16 cellular contexts compared by ENCODE assay signal in the genomic region with DNA sequence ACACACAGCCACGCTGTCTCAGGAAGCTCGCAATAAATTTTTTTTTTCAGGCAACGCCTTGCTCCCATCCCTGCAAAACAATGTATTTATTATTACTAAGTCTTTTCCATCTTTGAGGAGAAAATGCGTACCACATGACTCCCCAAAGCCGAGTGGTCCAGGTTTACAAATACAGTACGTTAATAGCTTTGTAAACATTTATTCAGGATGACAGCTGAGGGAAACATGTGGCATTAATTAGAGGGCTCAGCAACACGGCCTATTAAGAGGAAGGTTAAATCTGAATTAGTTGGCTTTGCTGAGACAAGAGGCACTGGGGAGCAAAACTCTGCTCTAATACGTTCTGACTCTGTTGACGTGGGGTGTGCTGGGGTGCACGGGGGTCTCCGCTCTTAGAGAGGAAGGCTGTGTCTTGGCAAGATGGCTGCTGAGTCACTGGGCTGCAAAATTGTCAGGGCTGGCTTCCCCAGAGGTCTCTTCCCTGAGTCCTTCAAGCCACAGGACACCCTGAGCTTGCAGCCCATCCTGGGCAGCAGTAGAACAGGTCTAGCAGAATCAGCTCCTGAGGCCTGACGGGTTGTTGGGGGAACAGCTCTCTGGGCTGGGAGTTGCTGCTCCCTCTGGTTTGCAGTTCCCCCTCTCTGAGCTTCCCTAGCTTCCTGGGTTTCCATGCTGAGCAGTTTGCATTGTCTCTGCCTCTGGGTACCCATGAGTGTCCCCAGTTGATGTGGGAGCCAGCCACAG.
DNase-seq lines count a peak whose midpoint lies in the region; ATAC-seq, FAIRE-seq and TF ChIP-seq lines count a peak whose summit lies in the region.
"Had no signal": no experiment of that assay in that cellular context is flagged by ENCODE, and none has a peak within 500 bp of the region (broad histone marks: within the 10 kb centered on the region; RNA-seq: fewer than 3 reads in every experiment).

No MANE protein-coding gene starts in this region.

- H3K4me1 Mint-ChIP-seq in astrocyte (ENCODE audit: low read depth, unreplicated experiment), result no peaks in the 10 kb centered on the region
- peaks cover 17% of the 10 kb centered on the region for H3K4me1 Mint-ChIP-seq in neural progenitor cell
- no peaks in the 10 kb centered on the region for H3K4me1 Mint-ChIP-seq in CD14-positive monocyte
- H3K4me1 Mint-ChIP-seq: activated B cell treated with CpG ODN at 0.5 μM for 24 hours; naive thymus-derived CD8-positive, alpha-beta T cell had no signal

- H3K9me3 Mint-ChIP-seq in astrocyte (ENCODE audit: unreplicated experiment) (no peaks in the 10 kb centered on the region), neural progenitor cell (no peaks in the 10 kb centered on the region), CD14-positive monocyte (peaks cover 0 to 14% (median 2%) of the 10 kb centered on the region in 7 donors)
- H3K9me3 Mint-ChIP-seq: activated B cell treated with CpG ODN at 0.5 μM for 24 hours had no signal

- no peak overlapping the region for H3K4me3 ChIP-seq in astrocyte (ENCODE audit: insufficient read depth, low read depth, low read length)
- no peak overlapping the region for H3K4me3 ChIP-seq in neural progenitor cell
- H3K4me3 ChIP-seq: SK-N-MC, skin epidermis, testis had no signal

- intact Hi-C loops in head of caudate nucleus (cut with DNase I), result no loop called here
- intact Hi-C loops in CD14-positive monocyte (cut with micrococcal nuclease), result no loop called here

- H3K4me1 ChIP-seq in astrocyte (ENCODE audit: insufficient read depth, low read length) (no peaks in the 10 kb centered on the region), neural progenitor cell (peaks cover 16% of the 10 kb centered on the region)
- H3K4me1 ChIP-seq: testis had no signal

- H3K27me3 ChIP-seq in astrocyte (ENCODE audit: insufficient read depth, low read length) (peaks cover 2% of the 10 kb centered on the region), neural progenitor cell (no peaks in the 10 kb centered on the region)
- H3K27me3 ChIP-seq: testis had no signal

- TF ChIP-seq CTCF in astrocyte (IDR thresholded peaks at IDR 0.05; ENCODE audit: insufficient read depth, low read depth, low read length) (no peak), neural progenitor cell (IDR thresholded peaks at IDR 0.05) (no peak), CD14-positive monocyte (IDR thresholded peaks at IDR 0.05) (no peak), omental fat pad (IDR thresholded peaks at IDR 0.05) (no peak)

- peak; percentile 64 for DNase-seq in ELF-1 (ENCODE audit: low read depth, low spot score)
- DNase-seq in NCI-H1092 treated with DMSO at 0.1 percent for 48 hours (lab: John Stamatoyannopoulos, UW), result peak; percentile 55
- DNase-seq in astrocyte (ENCODE audit: low read depth), result peak; percentile 6
- DNase-seq in neural progenitor cell (ENCODE audit: low spot score), result peak; percentile 24
- DNase-seq in head of caudate nucleus, result no peak
- no peak for DNase-seq in CD14-positive monocyte (ENCODE audit: low spot score)
- DNase-seq in omental fat pad (ENCODE audit: low spot score), result no peak
- DNase-seq in NCI-H446 treated with DMSO at 0.1 percent for 48 hours (lab: John Stamatoyannopoulos, UW), result no peak
- DNase-seq: activated B cell treated with CpG ODN at 0.5 μM for 24 hours; anterior cingulate cortex; dermis blood vessel endothelial cell; naive thymus-derived CD8-positive, alpha-beta T cell; testis had no signal

- H3K27me3 Mint-ChIP-seq in astrocyte (ENCODE audit: low read depth, unreplicated experiment) (peaks cover 20% of the 10 kb centered on the region), neural progenitor cell (ENCODE audit: insufficient read depth, low read depth) (peaks cover 3% of the 10 kb centered on the region), CD14-positive monocyte (ENCODE audit: low read depth in 3 of 3) (peaks cover 2 to 5% (median 4%) of the 10 kb centered on the region in 3 donors)
- H3K27me3 Mint-ChIP-seq: activated B cell treated with CpG ODN at 0.5 μM for 24 hours had no signal

- no peaks in the 10 kb centered on the region for H4K20me1 ChIP-seq in astrocyte (ENCODE audit: insufficient read depth, low read length)
- H4K20me1 ChIP-seq in neural progenitor cell (ENCODE audit: low read depth), result no peaks in the 10 kb centered on the region

- no peaks in the 10 kb centered on the region for H3K36me3 Mint-ChIP-seq in astrocyte (ENCODE audit: low read depth, unreplicated experiment)
- H3K36me3 Mint-ChIP-seq in neural progenitor cell, result no peaks in the 10 kb centered on the region
- no peaks in the 10 kb centered on the region for H3K36me3 Mint-ChIP-seq in CD14-positive monocyte
- H3K36me3 Mint-ChIP-seq: naive thymus-derived CD8-positive, alpha-beta T cell had no signal

- H2AFZ ChIP-seq in astrocyte (ENCODE audit: low read depth, low read length) (no peak overlapping the region), neural progenitor cell (replicated peaks) (peak overlapping the region; percentile 85)

- H3K79me2 ChIP-seq in astrocyte (ENCODE audit: insufficient read depth, low read length) (no peaks in the 10 kb centered on the region), neural progenitor cell (ENCODE audit: low read depth) (no peaks in the 10 kb centered on the region)

- H3K36me3 ChIP-seq in astrocyte (ENCODE audit: insufficient read depth, low read length) (no peaks in the 10 kb centered on the region), neural progenitor cell (no peaks in the 10 kb centered on the region)

- no peak overlapping the region for H3K4me3 Mint-ChIP-seq in astrocyte (ENCODE audit: unreplicated experiment)
- no peak overlapping the region for H3K4me3 Mint-ChIP-seq in neural progenitor cell
- H3K4me3 Mint-ChIP-seq in CD14-positive monocyte, result no peak overlapping the region
- H3K4me3 Mint-ChIP-seq: activated B cell treated with CpG ODN at 0.5 μM for 24 hours; naive thymus-derived CD8-positive, alpha-beta T cell had no signal

- no peak overlapping the region for H3K27ac ChIP-seq in astrocyte (ENCODE audit: low read depth, low read length)
- H3K27ac ChIP-seq in neural progenitor cell, result no peak overlapping the region
- H3K27ac ChIP-seq: SK-N-MC, testis had no signal

- H3K9me3 ChIP-seq in astrocyte (ENCODE audit: insufficient read depth, low read depth, low read length), result no peaks in the 10 kb centered on the region
- no peaks in the 10 kb centered on the region for H3K9me3 ChIP-seq in neural progenitor cell (ENCODE audit: low read depth)
- H3K9me3 ChIP-seq: testis had no signal

- H3F3A ChIP-seq in neural progenitor cell (ENCODE audit: low read depth), result peaks cover 18% of the 10 kb centered on the region

- FAIRE-seq in astrocyte (lab: Jason Lieb, UNC), result no peak

- no peak overlapping the region for H3K27ac Mint-ChIP-seq in astrocyte (ENCODE audit: unreplicated experiment)
- no peak overlapping the region for H3K27ac Mint-ChIP-seq in neural progenitor cell
- H3K27ac Mint-ChIP-seq in CD14-positive monocyte, result no peak overlapping the region
- H3K27ac Mint-ChIP-seq: activated B cell treated with CpG ODN at 0.5 μM for 24 hours; naive thymus-derived CD8-positive, alpha-beta T cell had no signal

- H3K9ac ChIP-seq in astrocyte (ENCODE audit: low read length), result no peak overlapping the region
- no peak overlapping the region for H3K9ac ChIP-seq in neural progenitor cell

- ATAC-seq in omental fat pad (ENCODE audit: low FRiP score), result no peak
- ATAC-seq: left lobe of liver; naive thymus-derived CD8-positive, alpha-beta T cell had no signal

- no peak overlapping the region for H3K4me2 ChIP-seq in astrocyte (ENCODE audit: low read length)
- no peak overlapping the region for H3K4me2 ChIP-seq in neural progenitor cell

Comparison
In these comparisons a context has a peak if more than half of its experiments do, and no peak if none do; other contexts are left out.
1. DNase-seq: peak in ELF-1 (single experiment), NCI-H1092 treated with DMSO at 0.1 percent for 48 hours (single experiment), astrocyte (single experiment) and neural progenitor cell (single experiment); none in head of caudate nucleus (0 of 42), CD14-positive monocyte (single experiment), omental fat pad (single experiment) and NCI-H446 treated with DMSO at 0.1 percent for 48 hours (single experiment).